Comparison of ENCODE assay signal across 20 cellular contexts in the genomic region with DNA sequence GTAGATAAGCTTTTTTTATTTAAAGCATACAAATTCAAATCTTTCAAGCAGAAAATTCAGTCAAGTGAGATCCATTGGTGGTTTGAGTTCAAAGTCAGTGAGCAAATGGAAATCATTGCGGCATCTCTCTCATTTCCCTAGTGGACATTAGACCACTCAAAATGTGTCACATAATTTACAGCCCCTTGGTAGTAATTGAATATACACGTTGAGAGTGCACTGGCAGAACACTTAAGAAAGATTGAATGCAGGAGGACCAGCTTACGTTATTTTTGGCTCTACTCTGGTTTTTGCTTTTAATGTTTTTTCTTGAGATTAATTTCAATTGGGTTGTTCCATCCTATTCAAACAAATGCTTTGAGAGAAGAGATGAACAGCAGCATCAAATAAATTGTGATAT.
"Had no signal": no experiment of that assay in that cellular context is flagged by ENCODE, and none has a peak within 500 bp of the region (broad histone marks: within the 10 kb centered on the region; RNA-seq: fewer than 3 reads in every experiment).

No MANE protein-coding gene starts in this region.

- H3K4me1 Mint-ChIP-seq: activated naive CD4-positive, alpha-beta T cell treated with anti-CD3 and anti-CD28 coated beads, Interleukin-2, amount 10 ng/mL, durations not matched to agents 7 days and 5 days; naive B cell; stimulated activated effector memory CD8-positive, alpha-beta T cell treated with anti-CD3 and anti-CD28 coated beads, Interleukin-12 subunit alpha, Interleukin-12 subunit beta, amount 100 ng/mL, for 72 hours had no signal

- H3K36me3 Mint-ChIP-seq: activated CD4-positive, alpha-beta memory T cell treated with anti-CD3 and anti-CD28 coated beads for 36 hours; activated naive CD4-positive, alpha-beta T cell treated with anti-CD3 and anti-CD28 coated beads, Interleukin-2, amount 10 ng/mL, durations not matched to agents 7 days and 5 days; naive B cell; stimulated activated effector memory CD8-positive, alpha-beta T cell treated with anti-CD3 and anti-CD28 coated beads, Interleukin-12 subunit alpha, Interleukin-12 subunit beta, amount 100 ng/mL, for 72 hours had no signal

- H3K9me3 Mint-ChIP-seq: stimulated activated effector memory CD8-positive, alpha-beta T cell treated with anti-CD3 and anti-CD28 coated beads, Interleukin-12 subunit alpha, Interleukin-12 subunit beta, amount 100 ng/mL, for 72 hours had no signal

- H3K4me3 Mint-ChIP-seq: activated CD4-positive, alpha-beta memory T cell treated with anti-CD3 and anti-CD28 coated beads for 36 hours; activated naive CD4-positive, alpha-beta T cell treated with anti-CD3 and anti-CD28 coated beads, Interleukin-2, amount 10 ng/mL, durations not matched to agents 7 days and 5 days; dendritic cell treated with granulocyte-macrophage colony-stimulating factor and Interleukin-4, amounts not matched to agents 40 ng/mL and 50 ng/mL, for 4 days; naive B cell; neural crest cell; stimulated activated effector memory CD8-positive, alpha-beta T cell treated with anti-CD3 and anti-CD28 coated beads, Interleukin-12 subunit alpha, Interleukin-12 subunit beta, amount 100 ng/mL, for 72 hours had no signal

- DNase-seq: activated CD4-positive, alpha-beta memory T cell treated with anti-CD3 and anti-CD28 coated beads for 36 hours; activated CD4-positive, alpha-beta T cell treated with anti-CD3 and anti-CD28 coated beads for 48 hours; activated effector memory CD4-positive, alpha-beta T cell treated with anti-CD3 and anti-CD28 coated beads, Interleukin-2, amount 50 U/mL, for 16 hours; activated naive CD4-positive, alpha-beta T cell treated with anti-CD3 and anti-CD28 coated beads, Interleukin-2, amount 10 ng/mL, durations not matched to agents 7 days and 5 days; effector CD4-positive, alpha-beta T cell; erythroblast; foreskin fibroblast; kidney; lower lobe of right lung; mesendoderm; naive B cell; occipital lobe; posterior cingulate gyrus; small intestine; stimulated activated CD4-positive, alpha-beta T cell treated with anti-CD3 and anti-CD28 coated beads, Interleukin-2, amount 100 ng/mL, for 24 hours; stomach; transverse colon had no signal

- H3K27me3 Mint-ChIP-seq: activated CD4-positive, alpha-beta memory T cell treated with anti-CD3 and anti-CD28 coated beads for 36 hours; activated naive CD4-positive, alpha-beta T cell treated with anti-CD3 and anti-CD28 coated beads, Interleukin-2, amount 10 ng/mL, durations not matched to agents 7 days and 5 days; dendritic cell treated with granulocyte-macrophage colony-stimulating factor and Interleukin-4, amounts not matched to agents 40 ng/mL and 50 ng/mL, for 4 days; naive B cell had no signal

- H3K27ac Mint-ChIP-seq: activated CD4-positive, alpha-beta memory T cell treated with anti-CD3 and anti-CD28 coated beads for 36 hours; activated naive CD4-positive, alpha-beta T cell treated with anti-CD3 and anti-CD28 coated beads, Interleukin-2, amount 10 ng/mL, durations not matched to agents 7 days and 5 days; dendritic cell treated with granulocyte-macrophage colony-stimulating factor and Interleukin-4, amounts not matched to agents 40 ng/mL and 50 ng/mL, for 4 days; naive B cell; stimulated activated effector memory CD8-positive, alpha-beta T cell treated with anti-CD3 and anti-CD28 coated beads, Interleukin-12 subunit alpha, Interleukin-12 subunit beta, amount 100 ng/mL, for 72 hours had no signal
